ENCODE assay signal across 20 cellular contexts in genomic region chr5:137700282-137700680, GRCh38.
"Had no signal": no experiment of that assay in that cellular context is flagged by ENCODE, and none has a peak within 500 bp of the region (broad histone marks: within the 10 kb centered on the region; RNA-seq: fewer than 3 reads in every experiment).

No MANE protein-coding gene starts in this region.

- H3K4me3 Mint-ChIP-seq: activated CD8-positive, alpha-beta T cell treated with anti-CD3 and anti-CD28 coated beads, Interleukin-2, amount 10 ng/mL, durations not matched to agents 7 days and 5 days; activated naive CD8-positive, alpha-beta T cell treated with anti-CD3 and anti-CD28 coated beads, Interleukin-2, amount 50 U/mL, for 24 hours; activated T-helper 1 cell treated with anti-CD3 and anti-CD28 coated beads, Interleukin-12 subunit alpha, Interleukin-12 subunit beta, Interleukin-2, Interleukin-4 antibody, amounts not matched to agents 30 ng/mL and 10 ng/mL and 1 ng/mL, durations not matched to agents 14 hours and 24 hours and 36 hours; neural crest cell; stimulated activated naive CD8-positive, alpha-beta T cell treated with anti-CD3 and anti-CD28 coated beads, Interleukin-15, Interleukin-2, amounts not matched to agents 100 ng/mL and 50 ng/mL, for 24 hours; T-helper 1 cell treated with Interleukin-12 subunit alpha and Interleukin-12 subunit beta and Interleukin-4 antibody, amounts not matched to agents 30 μg/mL and 1 μg/mL, for 36 hours; WTC11 had no signal

- H3K9me3 ChIP-seq: ovary, testis had no signal

- FAIRE-seq: urothelium cell line had no signal

- DNase-seq: activated CD4-positive, alpha-beta T cell treated with anti-CD3 and anti-CD28 coated beads for 48 hours; activated CD8-positive, alpha-beta memory T cell treated with anti-CD3 and anti-CD28 coated beads, Interleukin-2, amount 50 U/mL, for 48 hours; activated CD8-positive, alpha-beta T cell treated with anti-CD3 and anti-CD28 coated beads, Interleukin-2, amount 10 ng/mL, durations not matched to agents 7 days and 5 days; activated naive CD4-positive, alpha-beta T cell; activated naive CD8-positive, alpha-beta T cell treated with anti-CD3 and anti-CD28 coated beads, Interleukin-2, amount 50 U/mL, for 24 hours; central memory CD4-positive, alpha-beta T cell; cortex of kidney; effector CD8-positive, alpha-beta T cell; glutamatergic neuron; stimulated activated CD4-positive, alpha-beta T cell treated with anti-CD3 and anti-CD28 coated beads, Interleukin-4, amount 100 ng/mL, for 1 hour; stimulated activated CD8-positive, alpha-beta memory T cell treated with anti-CD3 and anti-CD28 coated beads, Interleukin-4, amount 100 ng/mL, for 48 hours had no signal

- H3K4me1 Mint-ChIP-seq: neural crest cell had no signal

- H3K4me3 ChIP-seq: ovary, testis had no signal

- H3K27me3 Mint-ChIP-seq: activated naive CD8-positive, alpha-beta T cell treated with anti-CD3 and anti-CD28 coated beads, Interleukin-2, amount 50 U/mL, for 24 hours; stimulated activated naive CD8-positive, alpha-beta T cell treated with anti-CD3 and anti-CD28 coated beads, Interleukin-15, Interleukin-2, amounts not matched to agents 100 ng/mL and 50 ng/mL, for 24 hours had no signal

- H3K27ac ChIP-seq: testis had no signal

- H3K27me3 ChIP-seq: ovary, testis had no signal

- ATAC-seq: activated CD8-positive, alpha-beta T cell treated with anti-CD3 and anti-CD28 coated beads, Interleukin-2, amount 10 ng/mL, durations not matched to agents 7 days and 5 days; activated naive CD8-positive, alpha-beta T cell treated with anti-CD3 and anti-CD28 coated beads, Interleukin-2, amount 50 U/mL, for 24 hours; left lobe of liver; WTC11 had no signal

- H3K4me1 ChIP-seq: testis had no signal

- H3K27ac Mint-ChIP-seq: activated CD8-positive, alpha-beta T cell treated with anti-CD3 and anti-CD28 coated beads, Interleukin-2, amount 10 ng/mL, durations not matched to agents 7 days and 5 days; activated naive CD8-positive, alpha-beta T cell treated with anti-CD3 and anti-CD28 coated beads, Interleukin-2, amount 50 U/mL, for 24 hours; activated T-helper 1 cell treated with anti-CD3 and anti-CD28 coated beads, Interleukin-12 subunit alpha, Interleukin-12 subunit beta, Interleukin-2, Interleukin-4 antibody, amounts not matched to agents 30 ng/mL and 10 ng/mL and 1 ng/mL, durations not matched to agents 14 hours and 24 hours and 36 hours; stimulated activated naive CD8-positive, alpha-beta T cell treated with anti-CD3 and anti-CD28 coated beads, Interleukin-15, Interleukin-2, amounts not matched to agents 100 ng/mL and 50 ng/mL, for 24 hours; T-helper 1 cell treated with Interleukin-12 subunit alpha and Interleukin-12 subunit beta and Interleukin-4 antibody, amounts not matched to agents 30 μg/mL and 1 μg/mL, for 36 hours; WTC11 had no signal

- H3K9me3 Mint-ChIP-seq: activated naive CD8-positive, alpha-beta T cell treated with anti-CD3 and anti-CD28 coated beads, Interleukin-2, amount 50 U/mL, for 24 hours; activated T-helper 1 cell treated with anti-CD3 and anti-CD28 coated beads, Interleukin-12 subunit alpha, Interleukin-12 subunit beta, Interleukin-2, Interleukin-4 antibody, amounts not matched to agents 30 ng/mL and 10 ng/mL and 1 ng/mL, durations not matched to agents 14 hours and 24 hours and 36 hours; neural crest cell; stimulated activated naive CD8-positive, alpha-beta T cell treated with anti-CD3 and anti-CD28 coated beads, Interleukin-15, Interleukin-2, amounts not matched to agents 100 ng/mL and 50 ng/mL, for 24 hours; WTC11 had no signal

- H3K36me3 ChIP-seq: ovary had no signal
